In the genomic region with DNA sequence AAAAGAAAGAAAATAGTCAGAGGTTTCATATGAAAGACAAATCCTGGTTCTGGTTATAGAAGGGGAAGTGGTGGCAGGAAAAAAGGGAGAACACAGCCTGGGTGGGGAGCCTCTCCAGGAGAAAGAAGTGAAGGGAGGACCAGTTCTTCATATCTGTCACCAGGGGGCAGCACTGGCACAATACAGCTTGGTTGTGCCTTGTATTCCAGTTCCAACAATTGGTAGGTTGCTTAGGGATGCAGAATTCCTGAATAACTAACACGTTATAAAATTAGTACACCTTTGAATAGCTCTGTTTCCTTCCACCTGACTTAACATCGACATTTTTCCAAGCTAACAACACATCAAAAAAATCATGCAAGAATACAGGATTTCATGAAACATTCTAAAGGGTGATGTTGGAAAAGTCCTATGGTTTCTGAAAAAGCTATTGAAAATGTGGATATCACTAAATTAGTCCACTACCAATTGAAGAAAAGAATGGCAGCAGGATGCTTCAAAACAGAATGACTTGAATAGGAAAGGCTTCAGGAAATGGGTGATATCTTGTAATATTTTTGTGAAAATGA, we compare ENCODE assay signal across 11 cellular contexts. TPM values are rescaled to one million over a fixed set of nuclear protein-coding genes. Genes with fewer than 3 reads are reported as not detected.
DNase-seq lines count a peak whose midpoint lies in the region; TF ChIP-seq lines count a peak whose summit lies in the region.
"Had no signal": no experiment of that assay in that cellular context is flagged by ENCODE, and none has a peak within 500 bp of the region (broad histone marks: within the 10 kb centered on the region; RNA-seq: fewer than 3 reads in every experiment).

No MANE protein-coding gene starts in this region.

- no peaks in the 10 kb centered on the region for H3K36me3 ChIP-seq in liver (ENCODE audit: control insufficient read depth in 4 of 4, insufficient read depth in 3 of 4, low read depth in 1 of 4, low read length in 3 of 4)
- H3K36me3 ChIP-seq in vagina: no peaks in the 10 kb centered on the region

- in situ Hi-C loops in astrocyte of the spinal cord (cut with HindIII; ENCODE audit: low sequenced_read_pairs): no loop called here

- H3K27ac ChIP-seq in liver (ENCODE audit: low read depth in 1 of 2, low read length in 2 of 2) (no peak overlapping the region), vagina (no peak overlapping the region)
- H3K27ac ChIP-seq: GM23248 had no signal

- TF ChIP-seq RAD21 in liver (IDR thresholded peaks at IDR 0.05): peak; percentile 55 to 65

- intact Hi-C loops in vagina (cut with DNase I): no loop called here

- DNase-seq in COLO668 (lab: John Stamatoyannopoulos, UW; ENCODE audit: unreplicated experiment) (peak; percentile 2), HEK293T (ENCODE audit: extremely low spot score) (peak; percentile 42), astrocyte of the spinal cord (ENCODE audit: low read depth, low spot score) (no peak), vagina (ENCODE audit: extremely low spot score in 2 of 2) (no peak), C1 segment of cervical spinal cord (lab: John Stamatoyannopoulos, UW) (no peak), NCI-H226 (no peak), ureter (ENCODE audit: low spot score) (no peak)
- DNase-seq: activated B cell treated with CpG ODN at 0.5 μM for 24 hours, GM23248, NCI-H345 had no signal

- POLR2A ChIA-PET in HEK293T (lab: Yijun Ruan, JAX): no interaction called here

- CTCF ChIA-PET in HEK293T (lab: Yijun Ruan, JAX): interaction anchor here (0.7 to 1.0 kb wide), 4 partner anchors 9 to 111 kb away, joined by 3 to 4 read pairs (median 4); no protein-coding TSS in a partner anchor

- H3K9ac ChIP-seq in liver (ENCODE audit: low read depth in 1 of 2, low read length in 2 of 2): no peak overlapping the region
- H3K9ac ChIP-seq: GM23248 had no signal

- H3K9me3 ChIP-seq in liver (ENCODE audit: control insufficient read depth in 4 of 4, low read length in 3 of 4) (peaks cover 6 to 8% (median 6%) of the 10 kb centered on the region in 4 donors), vagina (no peaks in the 10 kb centered on the region)

- no peaks in the 10 kb centered on the region for H3K4me1 ChIP-seq in liver (ENCODE audit: control insufficient read depth in 4 of 4, insufficient read depth in 4 of 4, low read length in 3 of 4)
- H3K4me1 ChIP-seq in vagina: no peaks in the 10 kb centered on the region

- H3K4me3 ChIP-seq in astrocyte of the spinal cord (ENCODE audit: low read depth, low read length): no peak overlapping the region
- no peak overlapping the region for H3K4me3 ChIP-seq in liver (ENCODE audit: low read depth in 1 of 3, low read length in 3 of 3)
- no peak overlapping the region for H3K4me3 ChIP-seq in vagina
- H3K4me3 ChIP-seq: GM23248 had no signal

- peak; percentile 24 for TF ChIP-seq CTCF in astrocyte of the spinal cord (IDR thresholded peaks at IDR 0.05; ENCODE audit: low read depth, low read length)
- TF ChIP-seq CTCF in liver (IDR thresholded peaks at IDR 0.05; ENCODE audit: low read depth, low read length, missing input control): peak; percentile 34
- TF ChIP-seq CTCF in vagina (IDR thresholded peaks at IDR 0.05): no peak

- WGBS in liver: 95% methylated on average over 2 of the region's 2 CpGs

- no peaks in the 10 kb centered on the region for H3K27me3 ChIP-seq in liver (ENCODE audit: control insufficient read depth in 4 of 4, insufficient read depth in 4 of 4, low read length in 3 of 4)
- H3K27me3 ChIP-seq in vagina: no peaks in the 10 kb centered on the region

- no peak for TF ChIP-seq POLR2A in vagina (IDR thresholded peaks at IDR 0.05)

TF ChIP-seq in HEK293T, 16 proteins besides CTCF, POLR2A, EP300 and RAD21:
- TF ChIP-seq ARNT (IDR thresholded peaks at IDR 0.05) (no peak), SP1 (IDR thresholded peaks at IDR 0.05) (no peak), ZNF384 (IDR thresholded peaks at IDR 0.05) (no peak), CTBP1 (IDR thresholded peaks at IDR 0.05; ENCODE audit: borderline replicate concordance) (no peak), NFRKB (IDR thresholded peaks at IDR 0.05) (no peak), SUZ12 (IDR thresholded peaks at IDR 0.05) (no peak), ELF4 (IDR thresholded peaks at IDR 0.05) (no peak), LEF1 (IDR thresholded peaks at IDR 0.05; ENCODE audit: borderline replicate concordance) (no peak), BHLHE40 (IDR thresholded peaks at IDR 0.05; ENCODE audit: borderline replicate concordance) (no peak)

TF ChIP-seq in liver, 16 proteins besides CTCF, POLR2A, EP300 and RAD21:
- TF ChIP-seq, protein P1, sequence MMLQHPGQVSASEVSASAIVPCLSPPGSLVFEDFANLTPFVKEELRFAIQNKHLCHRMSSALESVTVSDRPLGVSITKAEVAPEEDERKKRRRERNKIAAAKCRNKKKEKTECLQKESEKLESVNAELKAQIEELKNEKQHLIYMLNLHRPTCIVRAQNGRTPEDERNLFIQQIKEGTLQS (IDR thresholded peaks at IDR 0.05): no peak
- TF ChIP-seq FOXA1 (IDR thresholded peaks at IDR 0.05): no peak
- no peak for TF ChIP-seq HNF4G (IDR thresholded peaks at IDR 0.05)
- no peak for TF ChIP-seq EGR1 (IDR thresholded peaks at IDR 0.05; ENCODE audit: low read depth in 2 of 2)
- no peak for TF ChIP-seq TAF1 (conservative IDR thresholded peaks at IDR 0.05)
- no peak for TF ChIP-seq YY1 (IDR thresholded peaks at IDR 0.05)
- no peak for TF ChIP-seq RXRA (IDR thresholded peaks at IDR 0.05)
- no peak for TF ChIP-seq FOXA2 (IDR thresholded peaks at IDR 0.05)
- TF ChIP-seq, protein P2, sequence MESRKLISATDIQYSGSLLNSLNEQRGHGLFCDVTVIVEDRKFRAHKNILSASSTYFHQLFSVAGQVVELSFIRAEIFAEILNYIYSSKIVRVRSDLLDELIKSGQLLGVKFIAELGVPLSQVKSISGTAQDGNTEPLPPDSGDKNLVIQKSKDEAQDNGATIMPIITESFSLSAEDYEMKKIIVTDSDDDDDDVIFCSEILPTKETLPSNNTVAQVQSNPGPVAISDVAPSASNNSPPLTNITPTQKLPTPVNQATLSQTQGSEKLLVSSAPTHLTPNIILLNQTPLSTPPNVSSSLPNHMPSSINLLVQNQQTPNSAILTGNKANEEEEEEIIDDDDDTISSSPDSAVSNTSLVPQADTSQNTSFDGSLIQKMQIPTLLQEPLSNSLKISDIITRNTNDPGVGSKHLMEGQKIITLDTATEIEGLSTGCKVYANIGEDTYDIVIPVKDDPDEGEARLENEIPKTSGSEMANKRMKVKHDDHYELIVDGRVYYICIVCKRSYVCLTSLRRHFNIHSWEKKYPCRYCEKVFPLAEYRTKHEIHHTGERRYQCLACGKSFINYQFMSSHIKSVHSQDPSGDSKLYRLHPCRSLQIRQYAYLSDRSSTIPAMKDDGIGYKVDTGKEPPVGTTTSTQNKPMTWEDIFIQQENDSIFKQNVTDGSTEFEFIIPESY (IDR thresholded peaks at IDR 0.05): no peak
- no peak for TF ChIP-seq SP1 (IDR thresholded peaks at IDR 0.05)
TF ChIP-seq in liver: peak in this region for 0.

RNA-seq across cellular contexts. Expression of a gene that starts 52.9 kb away (rescaled TPM):
- total RNA-seq in liver (under 1 TPM in 1 of 2 donors, not detected in 1; 0.08 TPM), vagina (not detected), ureter (not detected)
- 1 to 10 TPM in 1 of 2 donors, under 1 TPM in 1; 0.29 to 1.4 TPM for polyA plus RNA-seq in liver
- total RNA-seq: GM23248 had no signal
- polyA plus RNA-seq: GM23248 had no signal

Comparison
In these comparisons a context has a peak if more than half of its experiments do, and no peak if none do; other contexts are left out.
1. DNase-seq: peak in COLO668 (single experiment) and HEK293T (single experiment); none in astrocyte of the spinal cord (single experiment), vagina (0 of 2), C1 segment of cervical spinal cord (0 of 14), NCI-H226 (single experiment) and ureter (single experiment).
2. CTCF ChIP-seq: peak in astrocyte of the spinal cord (single experiment) and liver (single experiment); none in vagina (0 of 3).